Comparison of ENCODE assay signal across 1 cellular context in genomic region chr1:218304281-218305039, GRCh38.
TF ChIP-seq lines count a peak whose summit lies in the region.

No MANE protein-coding gene starts in this region.

TF ChIP-seq in K562, 482 proteins besides CTCF, POLR2A, EP300 and RAD21 (continued from another document and continues in another):
- TF ChIP-seq NFE2L1 (tag; IDR thresholded peaks at IDR 0.05; ENCODE audit: borderline replicate concordance, low read depth) (no peak), KLF1 (tag; IDR thresholded peaks at IDR 0.05) (no peak), ZNF589 (CRISPR knock-in tag; IDR thresholded peaks at IDR 0.05; ENCODE audit: low read depth) (0 out of 2 replicates have a peak, but pooled peaks have one; percentile 25), HBP1 (CRISPR knock-in tag; IDR thresholded peaks at IDR 0.05) (peak; percentile 83; the same call in 1 of the 2 replicates), USF1 (CRISPR knock-in tag; IDR thresholded peaks at IDR 0.05) (no peak), HDAC1 (IDR thresholded peaks at IDR 0.05) (peak; percentile 5 to 70; a peak in 3 of 4 replicates), TFAP4 (CRISPR knock-in tag; IDR thresholded peaks at IDR 0.05; ENCODE audit: borderline replicate concordance) (peak; percentile 75), MNT (conservative IDR thresholded peaks at IDR 0.05) (peak; percentile 79 to 89), SAFB2 (IDR thresholded peaks at IDR 0.05; ENCODE audit: borderline replicate concordance, low read depth, low read length, severe bottlenecking) (no peak), ERF (CRISPR knock-in tag; IDR thresholded peaks at IDR 0.05) (no peak), BMI1 (IDR thresholded peaks at IDR 0.05; ENCODE audit: low read length) (no peak), ZNF398 (CRISPR knock-in tag; IDR thresholded peaks at IDR 0.05) (no peak), THRAP3 (IDR thresholded peaks at IDR 0.05; ENCODE audit: borderline replicate concordance) (no peak), ZSCAN32 (CRISPR knock-in tag; IDR thresholded peaks at IDR 0.05) (no peak), RBM17 (IDR thresholded peaks at IDR 0.05; ENCODE audit: borderline replicate concordance, low read depth, low read length) (no peak), AFF1 (IDR thresholded peaks at IDR 0.05; ENCODE audit: low read depth in 1 of 2, partially characterized antibody in 2 of 2) (peak; percentile 26 to 55), ZNF124 (CRISPR knock-in tag; IDR thresholded peaks at IDR 0.05) (no peak), PHF21A (IDR thresholded peaks at IDR 0.05; ENCODE audit: borderline replicate concordance, low read depth) (0 out of 2 replicates have a peak, but pooled peaks have one; percentile 5), ZNF644 (tag; IDR thresholded peaks at IDR 0.05; ENCODE audit: low read depth) (0 out of 2 replicates have a peak, but pooled peaks have one; percentile 73), ZNF133 (CRISPR knock-in tag; IDR thresholded peaks at IDR 0.05) (no peak), ATF3 (IDR thresholded peaks at IDR 0.05) (no peak; the same call in 1 of the 2 replicates), ATF3 (CRISPR knock-in tag; conservative IDR thresholded peaks at IDR 0.05) (peak; percentile 76; the same call in 1 of the 2 replicates), MED1 (CRISPR knock-in tag; IDR thresholded peaks at IDR 0.05; ENCODE audit: borderline replicate concordance) (no peak), CREB3 (tag; conservative IDR thresholded peaks at IDR 0.05; ENCODE audit: low read depth) (no peak), ZBTB43 (CRISPR knock-in tag; IDR thresholded peaks at IDR 0.05) (no peak), GABPB1 (CRISPR knock-in tag; IDR thresholded peaks at IDR 0.05) (peak; percentile 37; the same call in 1 of the 2 replicates), ILK (tag; IDR thresholded peaks at IDR 0.05; ENCODE audit: borderline replicate concordance, low read depth) (no peak), E2F8 (IDR thresholded peaks at IDR 0.05; ENCODE audit: low read depth, partially characterized antibody) (peak; percentile 44), ZNF785 (CRISPR knock-in tag; IDR thresholded peaks at IDR 0.05) (no peak), ILF3 (IDR thresholded peaks at IDR 0.05; ENCODE audit: borderline replicate concordance) (peak; percentile 74; the same call in 1 of the 2 replicates), CHD4 (IDR thresholded peaks at IDR 0.05; ENCODE audit: insufficient read depth, insufficient replicate concordance, low read depth, low read length, poor library complexity, severe bottlenecking) (no peak), NFIC (IDR thresholded peaks at IDR 0.05) (peak; percentile 99), ZNF76 (CRISPR knock-in tag; IDR thresholded peaks at IDR 0.05; ENCODE audit: borderline replicate concordance) (0 out of 2 replicates have a peak, but pooled peaks have one; percentile 42), JUND (IDR thresholded peaks at IDR 0.05; ENCODE audit: borderline replicate concordance, low read depth, low read length) (peak; percentile 64), JUND (tag; IDR thresholded peaks at IDR 0.05; ENCODE audit: borderline replicate concordance, low read depth, low read length) (no peak; the same call in 2 of the 3 replicates), SRSF3 (IDR thresholded peaks at IDR 0.05; ENCODE audit: insufficient read depth, low read length) (no peak), E4F1 (CRISPR knock-in tag; IDR thresholded peaks at IDR 0.05; ENCODE audit: borderline replicate concordance) (no peak), SMARCC2 (IDR thresholded peaks at IDR 0.05; ENCODE audit: low read depth) (peak; percentile 86; the same call in 1 of the 2 replicates), PPARD (CRISPR knock-in tag; IDR thresholded peaks at IDR 0.05) (no peak), KDM1A (IDR thresholded peaks at IDR 0.05) (peak; percentile 57 to 59; a peak in 2 of 4 replicates)
